12 cellular contexts compared by ENCODE assay signal in genomic region chr20:10644458-10645204, GRCh38. TPM values are rescaled to one million over a fixed set of nuclear protein-coding genes. Genes with fewer than 3 reads are reported as not detected.
DNase-seq lines count a peak whose midpoint lies in the region; ATAC-seq, FAIRE-seq and TF ChIP-seq lines count a peak whose summit lies in the region.
"Had no signal": no experiment of that assay in that cellular context is flagged by ENCODE, and none has a peak within 500 bp of the region (broad histone marks: within the 10 kb centered on the region; RNA-seq: fewer than 3 reads in every experiment).

No MANE protein-coding gene starts in this region.

- H3K9me3 ChIP-seq in HAP-1 (no peaks in the 10 kb centered on the region), transverse colon (no peaks in the 10 kb centered on the region)
- H3K9me3 ChIP-seq: spleen had no signal

- H3K36me3 Mint-ChIP-seq in nephron progenitor cell (ENCODE audit: low read depth): peaks cover 99% of the 10 kb centered on the region
- H3K36me3 Mint-ChIP-seq: CD4-positive, CD25-positive, alpha-beta regulatory T cell had no signal

- peaks cover 3% of the 10 kb centered on the region for H3K27me3 Mint-ChIP-seq in nephron progenitor cell (ENCODE audit: low read depth, poor library complexity)

- ATAC-seq in GM21528 (IDR thresholded peaks at IDR 0.05; ENCODE audit: low FRiP score, unreplicated experiment): peak; percentile 68
- ATAC-seq: K562 had no signal

- in situ Hi-C loops in HAP-1 (cut with MboI; ENCODE audit: low sequenced_read_pairs): no loop called here
- in situ Hi-C loops in transverse colon (cut with MboI; ENCODE audit: low pct_ligation_motif_present in 1 of 4, low pct_unique_long_range_greater_than_20kb in 1 of 4, low sequenced_read_pairs in 3 of 4): no loop called here

- H3K27ac Mint-ChIP-seq in nephron progenitor cell: peak overlapping the region; percentile 94
- H3K27ac Mint-ChIP-seq: CD4-positive, CD25-positive, alpha-beta regulatory T cell had no signal

- H3K27ac ChIP-seq in transverse colon: no peak overlapping the region

- no peak overlapping the region for H3K4me3 ChIP-seq in HAP-1
- no peak overlapping the region for H3K4me3 ChIP-seq in transverse colon
- H3K4me3 ChIP-seq: K562, spleen had no signal

- H3K4me1 Mint-ChIP-seq in nephron progenitor cell: peaks cover 65% of the 10 kb centered on the region
- H3K4me1 Mint-ChIP-seq: CD4-positive, CD25-positive, alpha-beta regulatory T cell had no signal

- 82% methylated on average over 14 of the region's 14 CpGs; no CpG with 5 or more reads in 1 of the 2 donors for WGBS in transverse colon (ENCODE audit: low coverage in 1 of 2), 2 donors

- no peak for TF ChIP-seq CTCF in nephron progenitor cell (IDR thresholded peaks at IDR 0.05)
- TF ChIP-seq CTCF in transverse colon (IDR thresholded peaks at IDR 0.05): no peak

- no peak for TF ChIP-seq POLR2A in transverse colon (IDR thresholded peaks at IDR 0.05)

- DNase-seq in GM18507 (ENCODE audit: extremely low spot score, insufficient read length, low read depth): peak; percentile 22
- peak; percentile 14 to 74 for DNase-seq in NCI-H524 (lab: John Stamatoyannopoulos, UW)
- no peak for DNase-seq in nephron progenitor cell
- DNase-seq in D341Med (ENCODE audit: low spot score): no peak
- DNase-seq in HAP-1 (ENCODE audit: low spot score in 2 of 2): no peak
- DNase-seq in transverse colon: no peak
- DNase-seq in activated T-cell treated with anti-CD3 and anti-CD28 coated beads, Interleukin-2, amount 50 U/mL, for 1 hour: no peak
- DNase-seq: CD4-positive, CD25-positive, alpha-beta regulatory T cell; spleen had no signal

- no peak overlapping the region for H3K4me3 Mint-ChIP-seq in nephron progenitor cell
- H3K4me3 Mint-ChIP-seq: CD4-positive, CD25-positive, alpha-beta regulatory T cell had no signal

- intact Hi-C loops in transverse colon (cut with DNase I; ENCODE audit: low total_unique reads): no loop called here

- no peaks in the 10 kb centered on the region for H3K27me3 ChIP-seq in HAP-1 (ENCODE audit: low read depth)
- H3K27me3 ChIP-seq in transverse colon: no peaks in the 10 kb centered on the region
- H3K27me3 ChIP-seq: spleen had no signal

- TF ChIP-seq EP300 in transverse colon (IDR thresholded peaks at IDR 0.05; ENCODE audit: low read depth): no peak

- H3K36me3 ChIP-seq in HAP-1 (replicated peaks) (peaks cover 85% of the 10 kb centered on the region), transverse colon (peaks cover 0 to 93% (median 38%) of the 10 kb centered on the region in 4 donors)

- H3K9me3 Mint-ChIP-seq in nephron progenitor cell: no peaks in the 10 kb centered on the region

- FAIRE-seq in GM18507 (lab: Jason Lieb, UNC): no peak
- FAIRE-seq: endothelial cell of umbilical vein, K562 had no signal

- H3K4me1 ChIP-seq in HAP-1 (peaks cover 24% of the 10 kb centered on the region), transverse colon (no peaks in the 10 kb centered on the region)

RNA-seq across cellular contexts. Expression of gene JAG1, which starts 29.2 kb away (rescaled TPM):
- 100 to 1,000 TPM in 3 of 4 donors, 10 to 100 TPM in 1; 75.0 to 117 (median 109) TPM for total RNA-seq in transverse colon

Comparison
In these comparisons a context has a peak if more than half of its experiments do, and no peak if none do; other contexts are left out.
1. DNase-seq: peak in GM18507 (single experiment) and NCI-H524 (2 of 2); none in nephron progenitor cell (single experiment), D341Med (single experiment), HAP-1 (0 of 2), transverse colon (single experiment) and activated T-cell treated with anti-CD3 and anti-CD28 coated beads, Interleukin-2, amount 50 U/mL, for 1 hour (single experiment).